2 cellular contexts compared by ENCODE assay signal in the genomic region with DNA sequence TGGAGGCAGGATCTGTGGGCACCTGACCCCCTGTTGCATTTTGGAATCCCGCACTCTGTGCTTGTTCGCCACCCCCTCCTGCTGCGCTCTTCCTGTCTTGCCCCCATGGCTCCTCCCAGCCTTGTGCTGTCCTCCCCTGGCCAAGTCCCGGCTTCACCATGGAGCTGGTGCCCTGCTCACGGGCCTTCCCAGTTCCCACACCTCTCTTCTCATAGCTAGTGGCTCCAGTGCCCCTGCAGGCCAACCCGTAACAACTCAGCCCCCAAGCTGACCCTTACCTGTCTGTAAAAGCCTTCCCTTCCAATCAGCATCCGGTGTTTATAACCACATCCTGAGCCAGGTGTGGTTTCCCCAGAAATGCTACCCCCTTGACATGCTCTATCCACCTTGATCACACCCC.
TF ChIP-seq lines count a peak whose summit lies in the region.

No MANE protein-coding gene starts in this region.

TF ChIP-seq in HCT116, 20 proteins besides CTCF, POLR2A, EP300 and RAD21:
- TF ChIP-seq POLR2AphosphoS5 (IDR thresholded peaks at IDR 0.05; ENCODE audit: low read depth, low read length) (no peak), TCF7L2 (IDR thresholded peaks at IDR 0.05; ENCODE audit: borderline replicate concordance, extremely low read depth, insufficient read depth, insufficient read length) (no peak), ELF1 (IDR thresholded peaks at IDR 0.05; ENCODE audit: borderline replicate concordance, low read depth) (no peak)
- TF ChIP-seq, protein P1, sequence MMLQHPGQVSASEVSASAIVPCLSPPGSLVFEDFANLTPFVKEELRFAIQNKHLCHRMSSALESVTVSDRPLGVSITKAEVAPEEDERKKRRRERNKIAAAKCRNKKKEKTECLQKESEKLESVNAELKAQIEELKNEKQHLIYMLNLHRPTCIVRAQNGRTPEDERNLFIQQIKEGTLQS (IDR thresholded peaks at IDR 0.05) = no peak
TF ChIP-seq in HCT116: peak in this region for 0.

TF ChIP-seq in H1, 55 proteins besides CTCF, POLR2A, EP300 and RAD21:
- TF ChIP-seq, protein P2, sequence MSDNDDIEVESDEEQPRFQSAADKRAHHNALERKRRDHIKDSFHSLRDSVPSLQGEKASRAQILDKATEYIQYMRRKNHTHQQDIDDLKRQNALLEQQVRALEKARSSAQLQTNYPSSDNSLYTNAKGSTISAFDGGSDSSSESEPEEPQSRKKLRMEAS (IDR thresholded peaks at IDR 0.05) = no peak
- no peak for TF ChIP-seq HDAC6 (IDR thresholded peaks at IDR 0.05; ENCODE audit: low read depth, low read length)
- no peak for TF ChIP-seq POU5F1 (IDR thresholded peaks at IDR 0.05; ENCODE audit: low read depth, low read length)
- TF ChIP-seq CHD2 (IDR thresholded peaks at IDR 0.05; ENCODE audit: low read length) = no peak
- TF ChIP-seq CEBPB (IDR thresholded peaks at IDR 0.05; ENCODE audit: low read depth, low read length) = no peak
- TF ChIP-seq CTBP2 (IDR thresholded peaks at IDR 0.05; ENCODE audit: borderline replicate concordance, insufficient read depth, insufficient read length, low read length) = no peak
- no peak for TF ChIP-seq BCL11A (IDR thresholded peaks at IDR 0.05; ENCODE audit: low read depth in 2 of 2, low read length in 2 of 2)
- TF ChIP-seq TEAD4 (IDR thresholded peaks at IDR 0.05; ENCODE audit: low read depth, low read length) = no peak
